8 cellular contexts compared by ENCODE assay signal in genomic region chr2:73828818-73829570, GRCh38. TPM values are rescaled to one million over a fixed set of nuclear protein-coding genes. Genes with fewer than 3 reads are reported as not detected.
DNase-seq lines count a peak whose midpoint lies in the region; ATAC-seq and TF ChIP-seq lines count a peak whose summit lies in the region.

TSS of gene STAMBP (plus strand) at chr2:73828961. CDS start at chr2:73830857, 1,896 bp downstream.

- CTCF ChIA-PET in naive thymus-derived CD4-positive, alpha-beta T cell (lab: Charles Lee) = interaction anchor here (0.6 to 1.8 kb wide), 8 partner anchors 10 to 558 kb away, joined by 3 to 13 read pairs (median 5); partner anchors contain the start of gene MOB1A

- H3K9me3 Mint-ChIP-seq in activated T-helper 2 cell treated with anti-CD3 and anti-CD28 coated beads, Interferon-gamma antibody, Interleukin-2, Interleukin-4, amounts not matched to agents 10 μg/mL and 5 μg/mL and 100 μg/mL, durations not matched to agents 14 hours and 24 hours and 36 hours = peaks cover 4% of the 10 kb centered on the region
- H3K9me3 Mint-ChIP-seq in naive thymus-derived CD4-positive, alpha-beta T cell = no peaks in the 10 kb centered on the region
- H3K9me3 Mint-ChIP-seq in stimulated activated naive B cell treated with anti-CD40 and anti-IgM and Interleukin-4, amounts not matched to agents 10 μg/mL and 1 μg/mL and 100 μg/mL, for 72 hours = peaks cover 0 to 5% of the 10 kb centered on the region in 2 donors

- no peaks in the 10 kb centered on the region for H3K27me3 ChIP-seq in RWPE2 (ENCODE audit: insufficient read depth, poor library complexity, severe bottlenecking)
- H3K27me3 ChIP-seq in fibroblast of lung (ENCODE audit: control insufficient read depth, insufficient read depth, low read length) = no peaks in the 10 kb centered on the region
- no peaks in the 10 kb centered on the region for H3K27me3 ChIP-seq in naive thymus-derived CD4-positive, alpha-beta T cell (ENCODE audit: control insufficient read depth in 2 of 2, insufficient read depth in 2 of 2, low read length in 2 of 2)

- H3K4me1 Mint-ChIP-seq in activated T-helper 2 cell treated with anti-CD3 and anti-CD28 coated beads, Interferon-gamma antibody, Interleukin-2, Interleukin-4, amounts not matched to agents 10 μg/mL and 5 μg/mL and 100 μg/mL, durations not matched to agents 14 hours and 24 hours and 36 hours (ENCODE audit: low read depth) = peaks cover 44% of the 10 kb centered on the region
- H3K4me1 Mint-ChIP-seq in naive thymus-derived CD4-positive, alpha-beta T cell = peaks cover 24 to 58% (median 52%) of the 10 kb centered on the region in 7 donors
- H3K4me1 Mint-ChIP-seq in stimulated activated naive B cell treated with anti-CD40 and anti-IgM and Interleukin-4, amounts not matched to agents 10 μg/mL and 1 μg/mL and 100 μg/mL, for 72 hours = peaks cover 26 to 37% of the 10 kb centered on the region in 2 donors

- H3K4me1 ChIP-seq in RWPE2 (ENCODE audit: insufficient read depth, poor library complexity, severe bottlenecking) (peaks cover 29% of the 10 kb centered on the region), fibroblast of lung (ENCODE audit: control insufficient read depth, extremely low read depth, insufficient read depth, low read length) (no peaks in the 10 kb centered on the region)
- peaks cover 22 to 25% of the 10 kb centered on the region in 2 donors for H3K4me1 ChIP-seq in naive thymus-derived CD4-positive, alpha-beta T cell (ENCODE audit: control insufficient read depth in 2 of 2, insufficient read depth in 2 of 2, low read length in 2 of 2)

- peaks cover 3% of the 10 kb centered on the region for H3K79me2 ChIP-seq in fibroblast of lung (ENCODE audit: control insufficient read depth, insufficient read depth, low read length)

- peak; percentile 68 for ATAC-seq in RWPE2 (ENCODE audit: low read depth)
- peak; percentile 96 for ATAC-seq in naive thymus-derived CD4-positive, alpha-beta T cell
- ATAC-seq in stimulated activated naive B cell treated with anti-CD40 and anti-IgM and Interleukin-4, amounts not matched to agents 10 μg/mL and 1 μg/mL and 100 μg/mL, for 72 hours (replicated peaks) = peak; percentile 93 to 94

- intact Hi-C loops in activated T-helper 2 cell treated with anti-CD3 and anti-CD28 coated beads, Interferon-gamma antibody, Interleukin-2, Interleukin-4, amounts not matched to agents 10 μg/mL and 5 μg/mL and 100 μg/mL, durations not matched to agents 14 hours and 24 hours and 36 hours (cut with micrococcal nuclease) = loop anchor here (1.0 to 2.0 kb wide), 5 partner anchors 92 to 370 kb away; partner anchors contain the start of genes BOLA3, DGUOK, MTHFD2 and TPRKB
- intact Hi-C loops in naive thymus-derived CD4-positive, alpha-beta T cell (cut with micrococcal nuclease) = loop anchor here (1.0 to 10.0 kb wide), 15 partner anchors 22 to 706 kb away; partner anchors contain the start of genes BOLA3 (in 2 of the 2), DUSP11 (in 2 of the 2), DGUOK (in 1 of the 2) and MOB1A (in 1 of the 2)

- H3K36me3 ChIP-seq in RWPE2 (ENCODE audit: low read depth) = peaks cover 27% of the 10 kb centered on the region
- H3K36me3 ChIP-seq in fibroblast of lung (ENCODE audit: control insufficient read depth, insufficient read depth, low read length) = peaks cover 2% of the 10 kb centered on the region
- peaks cover 0 to 17% (median 0%) of the 10 kb centered on the region in 3 experiments for H3K36me3 ChIP-seq in naive thymus-derived CD4-positive, alpha-beta T cell (ENCODE audit: control insufficient read depth in 2 of 3, insufficient read depth in 3 of 3, low read length in 3 of 3)

- peak; percentile 96 for DNase-seq in EH (ENCODE audit: low read depth)
- DNase-seq in H4 (ENCODE audit: low spot score) = peak; percentile 95
- peak; percentile 95 for DNase-seq in LoVo (ENCODE audit: low spot score)
- peak; percentile 91 for DNase-seq in RWPE2 (ENCODE audit: low spot score)
- peak; percentile 89 for DNase-seq in activated T-helper 2 cell treated with anti-CD3 and anti-CD28 coated beads, Interferon-gamma antibody, Interleukin-2, Interleukin-4, amounts not matched to agents 10 μg/mL and 5 μg/mL and 100 μg/mL, durations not matched to agents 14 hours and 24 hours and 36 hours (ENCODE audit: low spot score)
- DNase-seq in fibroblast of lung (ENCODE audit: low read depth in 2 of 2) = peak; percentile 92 to 97
- peak; percentile 67 to 95 (median 86) for DNase-seq in naive thymus-derived CD4-positive, alpha-beta T cell
- peak; percentile 86 for DNase-seq in stimulated activated naive B cell treated with anti-CD40 and anti-IgM and Interleukin-4, amounts not matched to agents 10 μg/mL and 1 μg/mL and 100 μg/mL, for 72 hours

- no peaks in the 10 kb centered on the region for H4K20me1 ChIP-seq in fibroblast of lung (ENCODE audit: control insufficient read depth, extremely low read depth, insufficient read depth, low read length)

- peak within 1 kb of the TSS; percentile 98 for H3K27ac Mint-ChIP-seq in activated T-helper 2 cell treated with anti-CD3 and anti-CD28 coated beads, Interferon-gamma antibody, Interleukin-2, Interleukin-4, amounts not matched to agents 10 μg/mL and 5 μg/mL and 100 μg/mL, durations not matched to agents 14 hours and 24 hours and 36 hours
- peak within 1 kb of the TSS; percentile 88 to 99 (median 95) for H3K27ac Mint-ChIP-seq in naive thymus-derived CD4-positive, alpha-beta T cell
- H3K27ac Mint-ChIP-seq in stimulated activated naive B cell treated with anti-CD40 and anti-IgM and Interleukin-4, amounts not matched to agents 10 μg/mL and 1 μg/mL and 100 μg/mL, for 72 hours = peak within 1 kb of the TSS; percentile 99

- H3K27ac ChIP-seq in RWPE2 (ENCODE audit: poor library complexity, severe bottlenecking) = peak within 1 kb of the TSS; percentile 93
- peak within 1 kb of the TSS; percentile 91 for H3K27ac ChIP-seq in fibroblast of lung (ENCODE audit: insufficient read depth, low read length)
- peak within 1 kb of the TSS; percentile 97 for H3K27ac ChIP-seq in naive thymus-derived CD4-positive, alpha-beta T cell (ENCODE audit: low read depth, low read length)

- peaks cover 30% of the 10 kb centered on the region for H3K36me3 Mint-ChIP-seq in activated T-helper 2 cell treated with anti-CD3 and anti-CD28 coated beads, Interferon-gamma antibody, Interleukin-2, Interleukin-4, amounts not matched to agents 10 μg/mL and 5 μg/mL and 100 μg/mL, durations not matched to agents 14 hours and 24 hours and 36 hours (ENCODE audit: low read depth)
- H3K36me3 Mint-ChIP-seq in naive thymus-derived CD4-positive, alpha-beta T cell = peaks cover 5 to 18% (median 16%) of the 10 kb centered on the region in 5 donors
- H3K36me3 Mint-ChIP-seq in stimulated activated naive B cell treated with anti-CD40 and anti-IgM and Interleukin-4, amounts not matched to agents 10 μg/mL and 1 μg/mL and 100 μg/mL, for 72 hours = peaks cover 11 to 20% of the 10 kb centered on the region in 2 donors

- peak within 1 kb of the TSS; percentile 99 for H3K4me3 Mint-ChIP-seq in activated T-helper 2 cell treated with anti-CD3 and anti-CD28 coated beads, Interferon-gamma antibody, Interleukin-2, Interleukin-4, amounts not matched to agents 10 μg/mL and 5 μg/mL and 100 μg/mL, durations not matched to agents 14 hours and 24 hours and 36 hours (ENCODE audit: low read depth)
- peak within 1 kb of the TSS; percentile 93 to 99 (median 97) for H3K4me3 Mint-ChIP-seq in naive thymus-derived CD4-positive, alpha-beta T cell
- peak within 1 kb of the TSS; percentile 92 to 97 for H3K4me3 Mint-ChIP-seq in stimulated activated naive B cell treated with anti-CD40 and anti-IgM and Interleukin-4, amounts not matched to agents 10 μg/mL and 1 μg/mL and 100 μg/mL, for 72 hours

- TF ChIP-seq CTCF in RWPE2 (IDR thresholded peaks at IDR 0.05; ENCODE audit: poor library complexity, severe bottlenecking) (no peak), fibroblast of lung (conservative IDR thresholded peaks at IDR 0.05 in 1 of 2, IDR thresholded peaks at IDR 0.05 in 1 of 2; ENCODE audit: low read depth in 1 of 2, low read length in 2 of 2) (no peak)

- H3K9ac ChIP-seq in fibroblast of lung (ENCODE audit: insufficient read depth, low read length) = peak within 1 kb of the TSS; percentile 89

- peaks cover 3% of the 10 kb centered on the region for H3K27me3 Mint-ChIP-seq in activated T-helper 2 cell treated with anti-CD3 and anti-CD28 coated beads, Interferon-gamma antibody, Interleukin-2, Interleukin-4, amounts not matched to agents 10 μg/mL and 5 μg/mL and 100 μg/mL, durations not matched to agents 14 hours and 24 hours and 36 hours (ENCODE audit: low read depth)
- H3K27me3 Mint-ChIP-seq in naive thymus-derived CD4-positive, alpha-beta T cell = peaks cover 0 to 3% (median 0%) of the 10 kb centered on the region in 5 donors
- H3K27me3 Mint-ChIP-seq in stimulated activated naive B cell treated with anti-CD40 and anti-IgM and Interleukin-4, amounts not matched to agents 10 μg/mL and 1 μg/mL and 100 μg/mL, for 72 hours = no peaks in the 10 kb centered on the region

- H3K4me3 ChIP-seq in RWPE2 (ENCODE audit: severe bottlenecking) = peak within 1 kb of the TSS; percentile 97
- peak within 1 kb of the TSS; percentile 71 to 86 (median 75) for H3K4me3 ChIP-seq in fibroblast of lung (replicated peaks in 1 of 4; ENCODE audit: control extremely low read depth in 1 of 4, insufficient read depth in 1 of 4, low read depth in 3 of 4, low read length in 4 of 4)
- H3K4me3 ChIP-seq in naive thymus-derived CD4-positive, alpha-beta T cell (ENCODE audit: low read length) = peak within 1 kb of the TSS; percentile 81

- POLR2A ChIA-PET in naive thymus-derived CD4-positive, alpha-beta T cell (lab: Charles Lee) = interaction anchor here (0.7 to 1.8 kb wide), 12 partner anchors 92 to 714 kb away, joined by 3 to 10 read pairs (median 4); partner anchors contain the start of genes AUP1, DGUOK, HTRA2 and MOB1A

- peak within 1 kb of the TSS; percentile 73 for H3K4me2 ChIP-seq in fibroblast of lung (ENCODE audit: extremely low read depth, insufficient read depth, low read length)

- no peaks in the 10 kb centered on the region for H3K9me3 ChIP-seq in RWPE2 (ENCODE audit: severe bottlenecking)
- no peaks in the 10 kb centered on the region for H3K9me3 ChIP-seq in fibroblast of lung (ENCODE audit: control insufficient read depth, insufficient read depth, low read depth, low read length)
- H3K9me3 ChIP-seq in naive thymus-derived CD4-positive, alpha-beta T cell (ENCODE audit: control insufficient read depth in 2 of 3, low read length in 3 of 3) = no peaks in the 10 kb centered on the region

- H2AFZ ChIP-seq in fibroblast of lung (ENCODE audit: low read length) = peak within 1 kb of the TSS; percentile 94

RNA-seq across cellular contexts. Expression of gene STAMBP, which starts in this region (rescaled TPM):
- total RNA-seq in H4 (2014; rRNA removed; shearing (Covaris generic)) = 63.7 and 64.8 TPM in 2 replicates
- 54.3 and 63.4 TPM in 2 replicates for total RNA-seq in activated T-helper 2 cell treated with anti-CD3 and anti-CD28 coated beads, Interferon-gamma antibody, Interleukin-2, Interleukin-4, amounts not matched to agents 10 μg/mL and 5 μg/mL and 100 μg/mL, durations not matched to agents 14 hours and 24 hours and 36 hours
- 23.3 and 23.6 TPM in 2 replicates for total RNA-seq in fibroblast of lung
- 38.2 and 44.2 TPM in 2 replicates for polyA plus RNA-seq in fibroblast of lung
- polyA plus RNA-seq in fibroblast of lung (2012) = 24.3 and 27.7 TPM in 2 replicates
- polyA minus RNA-seq in fibroblast of lung (ENCODE audit: low replicate concordance) = 13.9 and 28.7 TPM in 2 replicates
- total RNA-seq in naive thymus-derived CD4-positive, alpha-beta T cell = 10 to 100 TPM; 22.2 to 44.5 (median 32.9) TPM
- polyA plus RNA-seq in naive thymus-derived CD4-positive, alpha-beta T cell = 10 to 100 TPM; 38.1 to 38.8 TPM

Comparison
In these comparisons a context has a peak if more than half of its experiments do, and no peak if none do; other contexts are left out.
1. Peak in every context shown above with its lines: DNase-seq, ATAC-seq, H3K4me3 ChIP-seq and H3K27ac ChIP-seq.